In the genomic region with DNA sequence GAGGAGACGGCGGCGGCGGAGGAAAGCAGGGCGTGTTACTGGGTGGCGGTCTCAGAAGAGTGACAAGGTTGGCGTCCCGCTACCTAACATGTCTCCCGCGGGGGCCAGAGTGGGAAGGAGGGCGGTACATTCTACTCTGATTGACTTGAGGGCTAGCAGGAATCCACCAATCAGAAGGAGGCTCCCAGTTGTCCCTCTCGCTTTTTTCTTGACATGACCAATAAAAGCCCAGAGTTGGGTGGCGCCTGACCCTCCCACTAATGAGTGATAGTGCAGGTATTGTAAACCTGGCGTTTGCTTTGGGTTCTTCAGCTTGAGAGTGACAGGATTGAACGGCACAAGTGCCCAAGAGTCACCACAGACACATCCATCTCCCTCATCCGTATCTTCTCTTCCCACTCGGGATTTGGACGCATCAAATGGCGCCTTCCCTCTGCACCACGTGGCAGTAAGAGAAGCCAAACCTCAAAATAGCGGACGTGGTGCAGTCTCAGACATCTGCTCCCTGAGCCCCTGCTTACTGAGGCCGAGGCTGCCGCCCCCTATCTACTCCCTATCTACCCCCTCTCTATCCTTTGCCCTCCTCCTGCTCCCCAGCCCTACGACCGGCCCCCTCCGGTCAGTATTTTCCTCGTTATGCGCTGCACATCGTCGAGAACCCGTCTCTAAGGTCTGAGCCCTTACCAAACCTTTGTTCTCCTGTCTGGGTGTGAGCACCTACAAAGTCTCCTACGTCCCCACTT, we compare ENCODE assay signal across 1 cellular context.
A peak's percentile ranks its signal among the peaks of the same experiment; 100 is the strongest.
TF ChIP-seq lines count a peak whose summit lies in the region.

No MANE protein-coding gene starts in this region.

TF ChIP-seq in HepG2, 621 proteins besides CTCF, POLR2A, EP300 and RAD21 (continued from another document):
- TF ChIP-seq, protein P1, sequence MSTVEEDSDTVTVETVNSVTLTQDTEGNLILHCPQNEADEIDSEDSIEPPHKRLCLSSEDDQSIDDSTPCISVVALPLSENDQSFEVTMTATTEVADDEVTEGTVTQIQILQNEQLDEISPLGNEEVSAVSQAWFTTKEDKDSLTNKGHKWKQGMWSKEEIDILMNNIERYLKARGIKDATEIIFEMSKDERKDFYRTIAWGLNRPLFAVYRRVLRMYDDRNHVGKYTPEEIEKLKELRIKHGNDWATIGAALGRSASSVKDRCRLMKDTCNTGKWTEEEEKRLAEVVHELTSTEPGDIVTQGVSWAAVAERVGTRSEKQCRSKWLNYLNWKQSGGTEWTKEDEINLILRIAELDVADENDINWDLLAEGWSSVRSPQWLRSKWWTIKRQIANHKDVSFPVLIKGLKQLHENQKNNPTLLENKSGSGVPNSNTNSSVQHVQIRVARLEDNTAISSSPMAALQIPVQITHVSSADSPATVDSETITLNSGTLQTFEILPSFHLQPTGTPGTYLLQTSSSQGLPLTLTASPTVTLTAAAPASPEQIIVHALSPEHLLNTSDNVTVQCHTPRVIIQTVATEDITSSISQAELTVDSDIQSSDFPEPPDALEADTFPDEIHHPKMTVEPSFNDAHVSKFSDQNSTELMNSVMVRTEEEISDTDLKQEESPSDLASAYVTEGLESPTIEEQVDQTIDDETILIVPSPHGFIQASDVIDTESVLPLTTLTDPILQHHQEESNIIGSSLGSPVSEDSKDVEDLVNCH (CRISPR knock-in tag; IDR thresholded peaks at IDR 0.05) = no peak
- no peak for TF ChIP-seq ZNF75D (CRISPR knock-in tag; IDR thresholded peaks at IDR 0.05; ENCODE audit: borderline replicate concordance)
- 0 out of 2 replicates have a peak, but pooled peaks have one; percentile 62 for TF ChIP-seq PHF21A (CRISPR knock-in tag; IDR thresholded peaks at IDR 0.05)
- peak; percentile 15; the same call in 1 of the 2 replicates for TF ChIP-seq GABPB1 (CRISPR knock-in tag; IDR thresholded peaks at IDR 0.05)
- no peak for TF ChIP-seq NCOR1 (IDR thresholded peaks at IDR 0.05; ENCODE audit: borderline replicate concordance, low read length)
- 0 out of 2 replicates have a peak, but pooled peaks have one; percentile 26 for TF ChIP-seq ZBTB8A (CRISPR knock-in tag; IDR thresholded peaks at IDR 0.05; ENCODE audit: borderline replicate concordance, low read depth)
- no peak for TF ChIP-seq FLYWCH1 (CRISPR knock-in tag; IDR thresholded peaks at IDR 0.05)
- peak; percentile 81; the same call in 1 of the 2 replicates for TF ChIP-seq ZSCAN21 (CRISPR knock-in tag; IDR thresholded peaks at IDR 0.05; ENCODE audit: borderline replicate concordance)
- no peak for TF ChIP-seq ZFP36 (IDR thresholded peaks at IDR 0.05; ENCODE audit: borderline replicate concordance, low read depth, low read length, partially characterized antibody)
- TF ChIP-seq, protein P2, sequence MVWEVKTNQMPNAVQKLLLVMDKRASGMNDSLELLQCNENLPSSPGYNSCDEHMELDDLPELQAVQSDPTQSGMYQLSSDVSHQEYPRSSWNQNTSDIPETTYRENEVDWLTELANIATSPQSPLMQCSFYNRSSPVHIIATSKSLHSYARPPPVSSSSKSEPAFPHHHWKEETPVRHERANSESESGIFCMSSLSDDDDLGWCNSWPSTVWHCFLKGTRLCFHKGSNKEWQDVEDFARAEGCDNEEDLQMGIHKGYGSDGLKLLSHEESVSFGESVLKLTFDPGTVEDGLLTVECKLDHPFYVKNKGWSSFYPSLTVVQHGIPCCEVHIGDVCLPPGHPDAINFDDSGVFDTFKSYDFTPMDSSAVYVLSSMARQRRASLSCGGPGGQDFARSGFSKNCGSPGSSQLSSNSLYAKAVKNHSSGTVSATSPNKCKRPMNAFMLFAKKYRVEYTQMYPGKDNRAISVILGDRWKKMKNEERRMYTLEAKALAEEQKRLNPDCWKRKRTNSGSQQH (CRISPR knock-in tag; IDR thresholded peaks at IDR 0.05; ENCODE audit: low read depth) = peak; percentile 29; the same call in 1 of the 2 replicates
- 0 out of 2 replicates have a peak, but pooled peaks have one; percentile 11 for TF ChIP-seq ELF4 (CRISPR knock-in tag; IDR thresholded peaks at IDR 0.05; ENCODE audit: borderline replicate concordance)
- TF ChIP-seq YEATS2 (CRISPR knock-in tag; IDR thresholded peaks at IDR 0.05; ENCODE audit: borderline replicate concordance) = peak; percentile 42; the same call in 1 of the 2 replicates
- TF ChIP-seq ZNF383 (CRISPR knock-in tag; IDR thresholded peaks at IDR 0.05; ENCODE audit: borderline replicate concordance) = no peak
- TF ChIP-seq RELA (CRISPR knock-in tag; IDR thresholded peaks at IDR 0.05) = 0 out of 2 replicates have a peak, but pooled peaks have one; percentile 43
